In genomic region chr15:88638626-88639372, GRCh38 we compare ENCODE assay signal across 1 cellular context.
A peak's percentile ranks its signal among the peaks of the same experiment; 100 is the strongest.
TF ChIP-seq lines count a peak whose summit lies in the region.

ISG20 (plus strand) TSS chr15:88639016; CDS start chr15:88639367, 351 bp downstream.

TF ChIP-seq in HepG2, 621 proteins besides CTCF, POLR2A, EP300 and RAD21 (continued from another document and continues in another):
- peak; percentile 85 for TF ChIP-seq GMEB1 (CRISPR knock-in tag; IDR thresholded peaks at IDR 0.05; ENCODE audit: borderline replicate concordance)
- TF ChIP-seq ZSCAN29 (CRISPR knock-in tag; conservative IDR thresholded peaks at IDR 0.05): peak; percentile 54; the same call in 1 of the 2 replicates
- TF ChIP-seq ZSCAN25 (CRISPR knock-in tag; IDR thresholded peaks at IDR 0.05): 0 out of 2 replicates have a peak, but pooled peaks have one; percentile 64
- TF ChIP-seq, protein P1, sequence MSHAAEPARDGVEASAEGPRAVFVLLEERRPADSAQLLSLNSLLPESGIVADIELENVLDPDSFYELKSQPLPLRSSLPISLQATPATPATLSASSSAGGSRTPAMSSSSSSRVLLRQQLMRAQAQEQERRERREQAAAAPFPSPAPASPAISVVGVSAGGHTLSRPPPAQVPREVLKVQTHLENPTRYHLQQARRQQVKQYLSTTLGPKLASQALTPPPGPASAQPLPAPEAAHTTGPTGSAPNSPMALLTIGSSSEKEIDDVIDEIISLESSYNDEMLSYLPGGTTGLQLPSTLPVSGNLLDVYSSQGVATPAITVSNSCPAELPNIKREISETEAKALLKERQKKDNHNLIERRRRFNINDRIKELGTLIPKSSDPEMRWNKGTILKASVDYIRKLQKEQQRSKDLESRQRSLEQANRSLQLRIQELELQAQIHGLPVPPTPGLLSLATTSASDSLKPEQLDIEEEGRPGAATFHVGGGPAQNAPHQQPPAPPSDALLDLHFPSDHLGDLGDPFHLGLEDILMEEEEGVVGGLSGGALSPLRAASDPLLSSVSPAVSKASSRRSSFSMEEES (CRISPR knock-in tag; IDR thresholded peaks at IDR 0.05): peak; percentile 82
- peak; percentile 93 for TF ChIP-seq MNT (IDR thresholded peaks at IDR 0.05)
- TF ChIP-seq ZNF737 (CRISPR knock-in tag; IDR thresholded peaks at IDR 0.05; ENCODE audit: borderline replicate concordance): no peak
- peak; percentile 87 for TF ChIP-seq ETV5 (CRISPR knock-in tag; IDR thresholded peaks at IDR 0.05; ENCODE audit: borderline replicate concordance)
- TF ChIP-seq ZNF7 (CRISPR knock-in tag; IDR thresholded peaks at IDR 0.05): no peak
- peak; percentile 92 for TF ChIP-seq PHF21A (CRISPR knock-in tag; IDR thresholded peaks at IDR 0.05)
- TF ChIP-seq ZNF354B (CRISPR knock-in tag; IDR thresholded peaks at IDR 0.05): no peak
- TF ChIP-seq ZNF33A (CRISPR knock-in tag; IDR thresholded peaks at IDR 0.05; ENCODE audit: borderline replicate concordance): no peak; the same call in 1 of the 2 replicates
- no peak for TF ChIP-seq ZNF713 (CRISPR knock-in tag; IDR thresholded peaks at IDR 0.05)
- TF ChIP-seq PREB (CRISPR knock-in tag; IDR thresholded peaks at IDR 0.05): 0 out of 2 replicates have a peak, but pooled peaks have one; percentile 16
- 0 out of 2 replicates have a peak, but pooled peaks have one; percentile 46 for TF ChIP-seq ZNF142 (CRISPR knock-in tag; IDR thresholded peaks at IDR 0.05)
- TF ChIP-seq ZNF672 (CRISPR knock-in tag; IDR thresholded peaks at IDR 0.05): peak; percentile 64; the same call in 1 of the 2 replicates
- TF ChIP-seq, protein P2, sequence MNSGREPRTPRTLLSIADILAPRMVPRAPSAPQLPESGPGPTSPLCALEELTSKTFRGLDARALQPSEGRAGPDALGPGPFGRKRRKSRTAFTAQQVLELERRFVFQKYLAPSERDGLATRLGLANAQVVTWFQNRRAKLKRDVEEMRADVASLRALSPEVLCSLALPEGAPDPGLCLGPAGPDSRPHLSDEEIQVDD (CRISPR knock-in tag; IDR thresholded peaks at IDR 0.05; ENCODE audit: borderline replicate concordance): no peak
- no peak for TF ChIP-seq HMGA1 (CRISPR knock-in tag; conservative IDR thresholded peaks at IDR 0.05)
- TF ChIP-seq ZNF776 (CRISPR knock-in tag; IDR thresholded peaks at IDR 0.05): no peak
- no peak for TF ChIP-seq HNF4G (IDR thresholded peaks at IDR 0.05; ENCODE audit: borderline replicate concordance, low read depth, low read length)
- peak; percentile 70; the same call in 1 of the 2 replicates for TF ChIP-seq HNF4G (CRISPR knock-in tag; IDR thresholded peaks at IDR 0.05; ENCODE audit: borderline replicate concordance, low read depth)
- no peak for TF ChIP-seq ZNF143 (CRISPR knock-in tag; IDR thresholded peaks at IDR 0.05)
- TF ChIP-seq, protein P3, sequence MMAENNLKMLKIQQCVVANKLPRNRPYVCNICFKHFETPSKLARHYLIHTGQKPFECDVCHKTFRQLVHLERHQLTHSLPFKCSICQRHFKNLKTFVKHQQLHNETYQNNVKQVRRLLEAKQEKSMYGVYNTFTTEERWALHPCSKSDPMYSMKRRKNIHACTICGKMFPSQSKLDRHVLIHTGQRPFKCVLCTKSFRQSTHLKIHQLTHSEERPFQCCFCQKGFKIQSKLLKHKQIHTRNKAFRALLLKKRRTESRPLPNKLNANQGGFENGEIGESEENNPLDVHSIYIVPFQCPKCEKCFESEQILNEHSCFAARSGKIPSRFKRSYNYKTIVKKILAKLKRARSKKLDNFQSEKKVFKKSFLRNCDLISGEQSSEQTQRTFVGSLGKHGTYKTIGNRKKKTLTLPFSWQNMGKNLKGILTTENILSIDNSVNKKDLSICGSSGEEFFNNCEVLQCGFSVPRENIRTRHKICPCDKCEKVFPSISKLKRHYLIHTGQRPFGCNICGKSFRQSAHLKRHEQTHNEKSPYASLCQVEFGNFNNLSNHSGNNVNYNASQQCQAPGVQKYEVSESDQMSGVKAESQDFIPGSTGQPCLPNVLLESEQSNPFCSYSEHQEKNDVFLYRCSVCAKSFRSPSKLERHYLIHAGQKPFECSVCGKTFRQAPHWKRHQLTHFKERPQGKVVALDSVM (CRISPR knock-in tag; IDR thresholded peaks at IDR 0.05): peak; percentile 75
- TF ChIP-seq ISX (CRISPR knock-in tag; conservative IDR thresholded peaks at IDR 0.05): no peak
- peak; percentile 9; the same call in 1 of the 2 replicates for TF ChIP-seq DPF2 (CRISPR knock-in tag; IDR thresholded peaks at IDR 0.05; ENCODE audit: borderline replicate concordance, low read depth)
- 0 out of 2 replicates have a peak, but pooled peaks have one; percentile 81 for TF ChIP-seq ZFP1 (CRISPR knock-in tag; IDR thresholded peaks at IDR 0.05)
- TF ChIP-seq, protein P4, sequence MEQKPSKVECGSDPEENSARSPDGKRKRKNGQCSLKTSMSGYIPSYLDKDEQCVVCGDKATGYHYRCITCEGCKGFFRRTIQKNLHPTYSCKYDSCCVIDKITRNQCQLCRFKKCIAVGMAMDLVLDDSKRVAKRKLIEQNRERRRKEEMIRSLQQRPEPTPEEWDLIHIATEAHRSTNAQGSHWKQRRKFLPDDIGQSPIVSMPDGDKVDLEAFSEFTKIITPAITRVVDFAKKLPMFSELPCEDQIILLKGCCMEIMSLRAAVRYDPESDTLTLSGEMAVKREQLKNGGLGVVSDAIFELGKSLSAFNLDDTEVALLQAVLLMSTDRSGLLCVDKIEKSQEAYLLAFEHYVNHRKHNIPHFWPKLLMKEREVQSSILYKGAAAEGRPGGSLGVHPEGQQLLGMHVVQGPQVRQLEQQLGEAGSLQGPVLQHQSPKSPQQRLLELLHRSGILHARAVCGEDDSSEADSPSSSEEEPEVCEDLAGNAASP (CRISPR knock-in tag; IDR thresholded peaks at IDR 0.05; ENCODE audit: borderline replicate concordance): peak; percentile 30; the same call in 1 of the 2 replicates
- no peak for TF ChIP-seq ZFP36L2 (CRISPR knock-in tag; IDR thresholded peaks at IDR 0.05)
- TF ChIP-seq ZNF891 (CRISPR knock-in tag; IDR thresholded peaks at IDR 0.05): peak; percentile 80; the same call in 1 of the 2 replicates
- TF ChIP-seq KAT2B (IDR thresholded peaks at IDR 0.05; ENCODE audit: borderline replicate concordance, low read depth, low read length): no peak
- TF ChIP-seq DMTF1 (CRISPR knock-in tag; IDR thresholded peaks at IDR 0.05): peak; percentile 69; the same call in 1 of the 2 replicates
- TF ChIP-seq PAX8 (CRISPR knock-in tag; IDR thresholded peaks at IDR 0.05; ENCODE audit: borderline replicate concordance): no peak
- no peak for TF ChIP-seq ZMAT5 (CRISPR knock-in tag; IDR thresholded peaks at IDR 0.05; ENCODE audit: borderline replicate concordance, low read depth)
- TF ChIP-seq ZNF282 (IDR thresholded peaks at IDR 0.05; ENCODE audit: partially characterized antibody): no peak
- TF ChIP-seq ZNF678 (CRISPR knock-in tag; IDR thresholded peaks at IDR 0.05): 0 out of 2 replicates have a peak, but pooled peaks have one; percentile 37
- TF ChIP-seq HOXA9 (CRISPR knock-in tag; IDR thresholded peaks at IDR 0.05; ENCODE audit: borderline replicate concordance): peak; percentile 59; the same call in 1 of the 2 replicates
- no peak for TF ChIP-seq KDM1A (CRISPR knock-in tag; IDR thresholded peaks at IDR 0.05)
- TF ChIP-seq SIX1 (CRISPR knock-in tag; IDR thresholded peaks at IDR 0.05; ENCODE audit: borderline replicate concordance): no peak
- TF ChIP-seq, protein P5, sequence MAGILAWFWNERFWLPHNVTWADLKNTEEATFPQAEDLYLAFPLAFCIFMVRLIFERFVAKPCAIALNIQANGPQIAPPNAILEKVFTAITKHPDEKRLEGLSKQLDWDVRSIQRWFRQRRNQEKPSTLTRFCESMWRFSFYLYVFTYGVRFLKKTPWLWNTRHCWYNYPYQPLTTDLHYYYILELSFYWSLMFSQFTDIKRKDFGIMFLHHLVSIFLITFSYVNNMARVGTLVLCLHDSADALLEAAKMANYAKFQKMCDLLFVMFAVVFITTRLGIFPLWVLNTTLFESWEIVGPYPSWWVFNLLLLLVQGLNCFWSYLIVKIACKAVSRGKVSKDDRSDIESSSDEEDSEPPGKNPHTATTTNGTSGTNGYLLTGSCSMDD (CRISPR knock-in tag; IDR thresholded peaks at IDR 0.05): no peak
- TF ChIP-seq ZMAT3 (CRISPR knock-in tag; conservative IDR thresholded peaks at IDR 0.05): no peak; the same call in 1 of the 2 replicates
